In the genomic region with DNA sequence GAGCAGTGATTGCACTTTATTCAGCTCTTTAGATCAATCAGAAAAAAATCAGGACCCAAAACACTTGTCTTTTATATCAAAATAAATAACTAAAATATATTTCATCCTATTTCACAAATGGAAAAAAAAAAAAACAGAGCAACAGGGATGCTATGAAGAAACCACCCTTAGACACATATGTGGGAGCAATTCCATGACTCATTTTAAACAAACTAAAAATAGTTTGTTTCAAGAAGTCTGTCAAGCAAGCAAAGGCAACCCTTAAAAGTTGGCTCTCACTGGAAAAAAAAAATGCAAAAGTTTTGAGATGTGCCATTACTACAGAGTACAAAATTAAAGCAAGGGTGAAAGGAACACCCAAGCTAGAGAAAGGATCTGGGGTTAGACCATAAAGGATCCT, we compare ENCODE assay signal across 14 cellular contexts. TPM values are rescaled to one million over a fixed set of nuclear protein-coding genes. Genes with fewer than 3 reads are reported as not detected.
DNase-seq lines count a peak whose midpoint lies in the region; ATAC-seq and TF ChIP-seq lines count a peak whose summit lies in the region.
"Had no signal": no experiment of that assay in that cellular context is flagged by ENCODE, and none has a peak within 500 bp of the region (broad histone marks: within the 10 kb centered on the region; RNA-seq: fewer than 3 reads in every experiment).

No MANE protein-coding gene starts in this region.

- H3K36me3 Mint-ChIP-seq in CD14-positive monocyte (peaks cover 27 to 31% of the 10 kb centered on the region in 2 donors), T-cell (peaks cover 9% of the 10 kb centered on the region)

- peak overlapping the region; percentile 12 for H3K4me3 ChIP-seq in Loucy (ENCODE audit: low read length, poor library complexity, severe bottlenecking)
- no peak overlapping the region for H3K4me3 ChIP-seq in liver (ENCODE audit: low read depth in 1 of 3, low read length in 3 of 3)
- H3K4me3 ChIP-seq in stomach, result no peak overlapping the region
- H3K4me3 ChIP-seq: esophagus squamous epithelium, sigmoid colon had no signal

- H3K9me3 ChIP-seq in Loucy (ENCODE audit: insufficient read depth, low read depth, low read length) (no peaks in the 10 kb centered on the region), liver (ENCODE audit: control insufficient read depth in 4 of 4, low read length in 3 of 4) (no peaks in the 10 kb centered on the region), stomach (no peaks in the 10 kb centered on the region)
- H3K9me3 ChIP-seq: esophagus squamous epithelium, sigmoid colon had no signal

- peak overlapping the region; percentile 63 for H3K4me2 ChIP-seq in Loucy (ENCODE audit: low read depth, low read length, poor library complexity, severe bottlenecking)

- H3F3A ChIP-seq in Loucy (ENCODE audit: low read depth), result no peaks in the 10 kb centered on the region

- H3K4me1 Mint-ChIP-seq in CD14-positive monocyte (peaks cover 39% of the 10 kb centered on the region), T-cell (peaks cover 42 to 46% (median 45%) of the 10 kb centered on the region in 3 donors)

- POLR2A ChIA-PET in T-cell (lab: Charles Lee), result interaction anchor here in 1 of 2 donors (0.7 kb wide), 1 partner anchor 105 kb away, joined by 8 read pairs; no protein-coding TSS in a partner anchor

- intact Hi-C loops in CD14-positive monocyte (cut with micrococcal nuclease), result no loop called here
- intact Hi-C loops in stomach (cut with DNase I; ENCODE audit: low total_unique reads), result no loop called here

- DNase-seq in CD14-positive monocyte (ENCODE audit: low spot score), result no peak
- DNase-seq in astrocyte of the hippocampus (ENCODE audit: low read depth, low spot score), result peak; percentile 15
- DNase-seq in NCI-H1930 (lab: John Stamatoyannopoulos, UW), result no peak
- no peak for DNase-seq in stomach
- DNase-seq in T-cell, result no peak
- DNase-seq: activated gamma-delta T cell, esophagus squamous epithelium, mesendoderm, NCI-H510A, sigmoid colon, T-helper 17 cell had no signal

- TF ChIP-seq CTCF in CD14-positive monocyte (IDR thresholded peaks at IDR 0.05) (no peak), Loucy (conservative IDR thresholded peaks at IDR 0.05; ENCODE audit: low read length) (no peak), liver (IDR thresholded peaks at IDR 0.05; ENCODE audit: low read depth, low read length, missing input control) (no peak), stomach (IDR thresholded peaks at IDR 0.05) (no peak)

- H3K27ac ChIP-seq in liver (ENCODE audit: low read depth in 1 of 2, low read length in 2 of 2) (peak overlapping the region; percentile 22 to 42), stomach (peak overlapping the region in 2 of 5 donors; percentile 45 to 62)
- H3K27ac ChIP-seq: sigmoid colon had no signal

- no peak overlapping the region for H2AFZ ChIP-seq in Loucy (ENCODE audit: low read length)

- H3K4me3 Mint-ChIP-seq in CD14-positive monocyte (peak overlapping the region in 1 of 2 donors; percentile 33), T-cell (no peak overlapping the region)

- no peaks in the 10 kb centered on the region for H3K9me2 ChIP-seq in Loucy (replicated peaks; ENCODE audit: low read depth, low read length)

- H3K4me1 ChIP-seq in Loucy (ENCODE audit: insufficient read depth, low read length, poor library complexity, severe bottlenecking) (peaks cover 68% of the 10 kb centered on the region), liver (ENCODE audit: control insufficient read depth in 4 of 4, insufficient read depth in 4 of 4, low read length in 3 of 4) (peaks cover 5 to 52% (median 37%) of the 10 kb centered on the region in 4 donors), stomach (peaks cover 18 to 74% (median 53%) of the 10 kb centered on the region in 4 donors)

- CTCF ChIA-PET in T-cell (lab: Charles Lee), result interaction anchor here in 1 of 2 donors (0.7 kb wide), 2 partner anchors 72 to 82 kb away, joined by 3 read pairs; partner anchors contain the start of gene GP5

- no peak for ATAC-seq in GM21576 (IDR thresholded peaks at IDR 0.05; ENCODE audit: unreplicated experiment)
- no peak for ATAC-seq in T-cell (replicated peaks in 1 of 4)
- ATAC-seq: T-helper 17 cell had no signal

- TF ChIP-seq RAD21 in liver (IDR thresholded peaks at IDR 0.05), result no peak

- no peaks in the 10 kb centered on the region for H3K36me3 ChIP-seq in Loucy (ENCODE audit: insufficient read depth, low read length)
- H3K36me3 ChIP-seq in liver (ENCODE audit: control insufficient read depth in 4 of 4, insufficient read depth in 3 of 4, low read depth in 1 of 4, low read length in 3 of 4), result peaks cover 0 to 2% (median 0%) of the 10 kb centered on the region in 4 donors
- peaks cover 0 to 11% (median 4%) of the 10 kb centered on the region in 4 donors for H3K36me3 ChIP-seq in stomach
- H3K36me3 ChIP-seq: sigmoid colon had no signal

- no peaks in the 10 kb centered on the region for H3K27me3 ChIP-seq in Loucy (ENCODE audit: insufficient read depth, low read length, poor library complexity, severe bottlenecking)
- no peaks in the 10 kb centered on the region for H3K27me3 ChIP-seq in liver (ENCODE audit: control insufficient read depth in 4 of 4, insufficient read depth in 4 of 4, low read length in 3 of 4)
- no peaks in the 10 kb centered on the region for H3K27me3 ChIP-seq in stomach
- H3K27me3 ChIP-seq: esophagus squamous epithelium, sigmoid colon had no signal

- peak overlapping the region; percentile 23 for H3K9ac ChIP-seq in Loucy (ENCODE audit: low read depth, low read length, poor library complexity, severe bottlenecking)
- peak overlapping the region in 1 of 2 donors; percentile 17 for H3K9ac ChIP-seq in liver (ENCODE audit: low read depth in 1 of 2, low read length in 2 of 2)

- TF ChIP-seq EP300 in stomach (IDR thresholded peaks at IDR 0.05), result no peak

- no peak for TF ChIP-seq POLR2A in stomach (IDR thresholded peaks at IDR 0.05)

- H3K27ac Mint-ChIP-seq in CD14-positive monocyte, result peak overlapping the region; percentile 16 to 92 (median 83)
- H3K27ac Mint-ChIP-seq in T-cell, result no peak overlapping the region

- H3K27me3 Mint-ChIP-seq in CD14-positive monocyte (ENCODE audit: low read depth in 3 of 3) (no peaks in the 10 kb centered on the region), T-cell (no peaks in the 10 kb centered on the region)
- H3K27me3 Mint-ChIP-seq: T-helper 17 cell had no signal

- H3K9me3 Mint-ChIP-seq in CD14-positive monocyte, result no peaks in the 10 kb centered on the region
- H3K9me3 Mint-ChIP-seq in T-cell, result no peaks in the 10 kb centered on the region

- peaks cover 98% of the 10 kb centered on the region for H3K79me2 ChIP-seq in Loucy (ENCODE audit: insufficient read depth, low read length)

- H4K20me1 ChIP-seq in Loucy (ENCODE audit: insufficient read depth, low read length, poor library complexity, severe bottlenecking), result peaks cover 91% of the 10 kb centered on the region

TF ChIP-seq in liver, 16 proteins besides CTCF, POLR2A, EP300 and RAD21 (continues in another document):
- TF ChIP-seq, protein P1, sequence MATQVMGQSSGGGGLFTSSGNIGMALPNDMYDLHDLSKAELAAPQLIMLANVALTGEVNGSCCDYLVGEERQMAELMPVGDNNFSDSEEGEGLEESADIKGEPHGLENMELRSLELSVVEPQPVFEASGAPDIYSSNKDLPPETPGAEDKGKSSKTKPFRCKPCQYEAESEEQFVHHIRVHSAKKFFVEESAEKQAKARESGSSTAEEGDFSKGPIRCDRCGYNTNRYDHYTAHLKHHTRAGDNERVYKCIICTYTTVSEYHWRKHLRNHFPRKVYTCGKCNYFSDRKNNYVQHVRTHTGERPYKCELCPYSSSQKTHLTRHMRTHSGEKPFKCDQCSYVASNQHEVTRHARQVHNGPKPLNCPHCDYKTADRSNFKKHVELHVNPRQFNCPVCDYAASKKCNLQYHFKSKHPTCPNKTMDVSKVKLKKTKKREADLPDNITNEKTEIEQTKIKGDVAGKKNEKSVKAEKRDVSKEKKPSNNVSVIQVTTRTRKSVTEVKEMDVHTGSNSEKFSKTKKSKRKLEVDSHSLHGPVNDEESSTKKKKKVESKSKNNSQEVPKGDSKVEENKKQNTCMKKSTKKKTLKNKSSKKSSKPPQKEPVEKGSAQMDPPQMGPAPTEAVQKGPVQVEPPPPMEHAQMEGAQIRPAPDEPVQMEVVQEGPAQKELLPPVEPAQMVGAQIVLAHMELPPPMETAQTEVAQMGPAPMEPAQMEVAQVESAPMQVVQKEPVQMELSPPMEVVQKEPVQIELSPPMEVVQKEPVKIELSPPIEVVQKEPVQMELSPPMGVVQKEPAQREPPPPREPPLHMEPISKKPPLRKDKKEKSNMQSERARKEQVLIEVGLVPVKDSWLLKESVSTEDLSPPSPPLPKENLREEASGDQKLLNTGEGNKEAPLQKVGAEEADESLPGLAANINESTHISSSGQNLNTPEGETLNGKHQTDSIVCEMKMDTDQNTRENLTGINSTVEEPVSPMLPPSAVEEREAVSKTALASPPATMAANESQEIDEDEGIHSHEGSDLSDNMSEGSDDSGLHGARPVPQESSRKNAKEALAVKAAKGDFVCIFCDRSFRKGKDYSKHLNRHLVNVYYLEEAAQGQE (IDR thresholded peaks at IDR 0.05), result no peak
- TF ChIP-seq MAX (IDR thresholded peaks at IDR 0.05) (no peak), HNF4A (conservative IDR thresholded peaks at IDR 0.05) (no peak), TAF1 (conservative IDR thresholded peaks at IDR 0.05) (no peak), YY1 (IDR thresholded peaks at IDR 0.05) (no peak), RXRA (IDR thresholded peaks at IDR 0.05) (no peak), FOXA1 (IDR thresholded peaks at IDR 0.05) (no peak), GABPA (IDR thresholded peaks at IDR 0.05 in 1 of 2, conservative IDR thresholded peaks at IDR 0.05 in 1 of 2) (no peak), HNF4G (IDR thresholded peaks at IDR 0.05) (no peak), JUND (IDR thresholded peaks at IDR 0.05) (no peak), FOXA2 (IDR thresholded peaks at IDR 0.05) (no peak)
- TF ChIP-seq, protein P2, sequence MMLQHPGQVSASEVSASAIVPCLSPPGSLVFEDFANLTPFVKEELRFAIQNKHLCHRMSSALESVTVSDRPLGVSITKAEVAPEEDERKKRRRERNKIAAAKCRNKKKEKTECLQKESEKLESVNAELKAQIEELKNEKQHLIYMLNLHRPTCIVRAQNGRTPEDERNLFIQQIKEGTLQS (IDR thresholded peaks at IDR 0.05), result no peak

RNA-seq across cellular contexts. Expression of gene ATP13A3, which starts 5.7 kb away (rescaled TPM):
- polyA plus RNA-seq in CD14-positive monocyte (1 to 10 TPM; 4.7 to 5.2 TPM), liver (10 to 100 TPM; 33.6 to 35.1 TPM), stomach (10 to 100 TPM; 11.2 to 11.9 (median 11.6) TPM)
- total RNA-seq in liver (100 to 1,000 TPM in 1 of 2 donors, 10 to 100 TPM in 1; 77.8 to 257 TPM), stomach (100 to 1,000 TPM in 1 of 5 donors, 10 to 100 TPM in 4; 15.4 to 332 (median 33.0) TPM), T-cell (10 to 100 TPM; 48.1 to 71.7 (median 52.0) TPM)

Comparison
In these comparisons a context has a peak if more than half of its experiments do, and no peak if none do; other contexts are left out.
1. H3K27ac Mint-ChIP-seq: peak in CD14-positive monocyte (7 of 7); none in T-cell (0 of 2).